Comparison of ENCODE assay signal across 8 cellular contexts in the genomic region with DNA sequence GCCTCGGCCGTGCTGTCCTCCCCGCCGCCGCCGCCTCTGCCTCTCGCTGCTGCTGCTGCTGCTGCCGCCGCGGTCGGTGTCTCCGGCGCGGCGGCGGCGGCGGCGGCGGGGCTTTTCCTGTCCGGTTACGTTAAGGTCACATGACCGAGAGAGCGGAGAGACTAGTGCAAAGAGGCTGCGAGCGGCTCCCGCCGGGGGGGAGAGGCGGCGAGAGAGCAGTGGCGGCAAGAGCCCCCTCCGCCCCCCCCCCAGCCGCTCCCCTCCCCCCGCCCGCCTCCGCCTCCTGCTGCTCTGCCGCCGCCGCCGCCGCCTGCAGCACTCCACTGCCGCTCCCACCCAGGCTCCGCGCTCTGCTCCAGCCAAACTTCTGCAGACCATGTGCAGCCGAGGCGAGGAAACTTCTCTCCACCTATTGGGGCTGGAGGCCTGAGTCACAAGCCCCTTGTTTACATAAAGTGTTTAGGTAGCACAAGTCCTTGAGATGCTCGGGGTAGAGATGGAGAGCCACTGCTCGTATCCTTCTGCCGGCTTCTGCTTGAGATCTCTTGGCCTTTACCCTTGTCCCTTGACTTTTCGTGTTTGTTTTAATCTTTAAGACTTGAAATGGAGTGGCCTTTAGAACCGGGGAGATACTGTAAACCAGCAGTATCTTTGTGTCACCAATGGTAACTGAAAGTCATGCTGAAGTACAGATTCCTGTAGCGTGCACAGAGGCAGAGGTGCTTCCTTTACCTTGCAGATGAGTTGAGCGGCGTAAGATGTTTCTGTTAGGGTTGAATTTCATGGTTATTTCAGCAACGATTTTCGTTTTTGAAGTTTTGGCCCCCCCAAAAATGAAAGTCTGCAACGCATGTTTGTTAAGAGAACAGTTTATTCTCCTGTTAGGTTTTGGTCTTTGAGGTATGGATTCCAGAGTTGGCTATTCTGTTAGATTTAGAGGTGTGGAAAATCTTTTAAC. TPM values are rescaled to one million over a fixed set of nuclear protein-coding genes. Genes with fewer than 3 reads are reported as not detected.
DNase-seq lines count a peak whose midpoint lies in the region; ATAC-seq and TF ChIP-seq lines count a peak whose summit lies in the region.

A gene with protein sequence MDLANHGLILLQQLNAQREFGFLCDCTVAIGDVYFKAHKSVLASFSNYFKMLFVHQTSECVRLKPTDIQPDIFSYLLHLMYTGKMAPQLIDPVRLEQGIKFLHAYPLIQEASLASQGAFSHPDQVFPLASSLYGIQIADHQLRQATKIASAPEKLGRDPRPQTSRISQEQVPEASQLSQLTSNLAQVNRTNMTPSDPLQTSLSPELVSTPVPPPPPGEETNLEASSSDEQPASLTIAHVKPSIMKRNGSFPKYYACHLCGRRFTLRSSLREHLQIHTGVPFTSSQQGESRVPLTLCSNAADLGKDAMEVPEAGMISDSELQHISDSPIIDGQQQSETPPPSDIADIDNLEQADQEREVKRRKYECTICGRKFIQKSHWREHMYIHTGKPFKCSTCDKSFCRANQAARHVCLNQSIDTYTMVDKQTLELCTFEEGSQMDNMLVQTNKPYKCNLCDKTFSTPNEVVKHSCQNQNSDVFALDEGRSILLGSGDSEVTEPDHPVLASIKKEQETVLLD (minus strand): TSS at position 89 of the 958 bp plus-strand sequence. CDS start 17,922 bp downstream, outside the sequence.

- peaks cover 76% of the 10 kb centered on the region for H3K79me2 ChIP-seq in GM23338 (replicated peaks; ENCODE audit: insufficient read depth)

- DNase-seq in DMS53 treated with DMSO at 0.1 percent for 48 hours (lab: John Stamatoyannopoulos, UW; ENCODE audit: unreplicated experiment) (peak; percentile 61), GM23338 (ENCODE audit: low spot score) (peak; percentile 87), MV-4-11 (lab: John Stamatoyannopoulos, UW) (peak; percentile 42), hepatic stellate cell (ENCODE audit: low spot score) (peak; percentile 70), putamen (ENCODE audit: low spot score) (peak; percentile 71), vagina (ENCODE audit: extremely low spot score in 2 of 2) (peak in 1 of 2 donors; percentile 91)
- DNase-seq in T-helper 2 cell treated with Interferon-gamma antibody and Interleukin-4, amounts not matched to agents 5 μg/mL and 100 μg/mL, for 36 hours (ENCODE audit: low spot score) = peak; percentile 65

- H3K27ac Mint-ChIP-seq in GM23338 = peak within 1 kb of the TSS; percentile 98
- H3K27ac Mint-ChIP-seq in T-helper 2 cell treated with Interferon-gamma antibody and Interleukin-4, amounts not matched to agents 5 μg/mL and 100 μg/mL, for 36 hours = peak within 1 kb of the TSS; percentile 99

- H3K4me3 Mint-ChIP-seq in GM23338 = peak within 1 kb of the TSS; percentile 97
- H3K4me3 Mint-ChIP-seq in T-helper 2 cell treated with Interferon-gamma antibody and Interleukin-4, amounts not matched to agents 5 μg/mL and 100 μg/mL, for 36 hours = peak within 1 kb of the TSS; percentile 100

- peaks cover 11% of the 10 kb centered on the region for H3K27me3 Mint-ChIP-seq in GM23338 (ENCODE audit: insufficient read depth, low read depth, poor library complexity)
- H3K27me3 Mint-ChIP-seq in T-helper 2 cell treated with Interferon-gamma antibody and Interleukin-4, amounts not matched to agents 5 μg/mL and 100 μg/mL, for 36 hours (ENCODE audit: low read depth) = no peaks in the 10 kb centered on the region

- TF ChIP-seq CTCF in GM23338 (conservative IDR thresholded peaks at IDR 0.05; ENCODE audit: low read depth in 2 of 2) (no peak), vagina (IDR thresholded peaks at IDR 0.05) (no peak)

- no peaks in the 10 kb centered on the region; the same call in 2 of the 3 replicates for H3K9me3 Mint-ChIP-seq in GM23338
- no peaks in the 10 kb centered on the region for H3K9me3 Mint-ChIP-seq in T-helper 2 cell treated with Interferon-gamma antibody and Interleukin-4, amounts not matched to agents 5 μg/mL and 100 μg/mL, for 36 hours

- peak within 1 kb of the TSS; percentile 91 for H3K4me2 ChIP-seq in GM23338

- peaks cover 3% of the 10 kb centered on the region; the same call in 1 of the 2 replicates for H3K9me2 ChIP-seq in GM23338 (ENCODE audit: insufficient read depth)

- intact Hi-C loops in vagina (cut with DNase I) = loop anchor here (2.0 kb wide), 1 partner anchor 61 kb away; a partner anchor contains a TSS

- peak; percentile 25 for ATAC-seq in GM23338

- no peaks in the 10 kb centered on the region for H3K36me3 ChIP-seq in GM23338 (ENCODE audit: insufficient read depth)
- H3K36me3 ChIP-seq in vagina = no peaks in the 10 kb centered on the region

- H3K36me3 Mint-ChIP-seq in GM23338 (ENCODE audit: low read depth) = peaks cover 43% of the 10 kb centered on the region
- H3K36me3 Mint-ChIP-seq in T-helper 2 cell treated with Interferon-gamma antibody and Interleukin-4, amounts not matched to agents 5 μg/mL and 100 μg/mL, for 36 hours (ENCODE audit: low read depth) = peaks cover 35% of the 10 kb centered on the region

- no peak within 1 kb of the TSS for H2AFZ ChIP-seq in GM23338

- H3F3A ChIP-seq in GM23338 (replicated peaks; ENCODE audit: low read depth) = peaks cover 11% of the 10 kb centered on the region

- H4K20me1 ChIP-seq in GM23338 (replicated peaks; ENCODE audit: insufficient read depth) = peaks cover 27% of the 10 kb centered on the region

- H3K27ac ChIP-seq in GM23338 (ENCODE audit: low read depth) = peak within 1 kb of the TSS; percentile 99
- H3K27ac ChIP-seq in angular gyrus (ENCODE audit: low read depth, low read length) = peak within 1 kb of the TSS; percentile 97
- peak within 1 kb of the TSS; percentile 100 for H3K27ac ChIP-seq in vagina

- H3K4me1 ChIP-seq in GM23338 (ENCODE audit: insufficient read depth) = peaks cover 23% of the 10 kb centered on the region
- peaks cover 55% of the 10 kb centered on the region for H3K4me1 ChIP-seq in vagina

- no peaks in the 10 kb centered on the region for H3K9me3 ChIP-seq in vagina

- no peak for TF ChIP-seq POLR2A in vagina (IDR thresholded peaks at IDR 0.05)

- H3K27me3 ChIP-seq in GM23338 (ENCODE audit: insufficient read depth) (no peaks in the 10 kb centered on the region), vagina (no peaks in the 10 kb centered on the region)

- H3K4me3 ChIP-seq in GM23338 = peak within 1 kb of the TSS; percentile 91
- H3K4me3 ChIP-seq in vagina = peak within 1 kb of the TSS; percentile 82 to 96

- H3K4me1 Mint-ChIP-seq in GM23338 = peaks cover 27% of the 10 kb centered on the region
- H3K4me1 Mint-ChIP-seq in T-helper 2 cell treated with Interferon-gamma antibody and Interleukin-4, amounts not matched to agents 5 μg/mL and 100 μg/mL, for 36 hours (ENCODE audit: low read depth) = peaks cover 53% of the 10 kb centered on the region

TF ChIP-seq in GM23338, 12 proteins besides CTCF, POLR2A, EP300 and RAD21:
- TF ChIP-seq, protein P1, sequence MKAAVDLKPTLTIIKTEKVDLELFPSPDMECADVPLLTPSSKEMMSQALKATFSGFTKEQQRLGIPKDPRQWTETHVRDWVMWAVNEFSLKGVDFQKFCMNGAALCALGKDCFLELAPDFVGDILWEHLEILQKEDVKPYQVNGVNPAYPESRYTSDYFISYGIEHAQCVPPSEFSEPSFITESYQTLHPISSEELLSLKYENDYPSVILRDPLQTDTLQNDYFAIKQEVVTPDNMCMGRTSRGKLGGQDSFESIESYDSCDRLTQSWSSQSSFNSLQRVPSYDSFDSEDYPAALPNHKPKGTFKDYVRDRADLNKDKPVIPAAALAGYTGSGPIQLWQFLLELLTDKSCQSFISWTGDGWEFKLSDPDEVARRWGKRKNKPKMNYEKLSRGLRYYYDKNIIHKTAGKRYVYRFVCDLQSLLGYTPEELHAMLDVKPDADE (IDR thresholded peaks at IDR 0.05) = no peak
- TF ChIP-seq POLR2AphosphoS5 (IDR thresholded peaks at IDR 0.05; ENCODE audit: low read depth) = peak; percentile 75

RNA-seq across cellular contexts. Expression of the gene that starts here (rescaled TPM):
- total RNA-seq in GM23338 (2014; rRNA removed; shearing (Covaris generic)) = 20.6 and 21.9 TPM in 2 replicates
- polyA plus RNA-seq in GM23338 (2016; fragmentation: Nextera tagmentation; extraction: Ambion mirVana) = 10.7 and 11.4 TPM in 2 replicates
- total RNA-seq in vagina = 15.0 TPM
